ENCODE assay signal across 20 cellular contexts in genomic region chr7:132387596-132387995, GRCh38.
DNase-seq lines count a peak whose midpoint lies in the region; ATAC-seq and TF ChIP-seq lines count a peak whose summit lies in the region.
"Had no signal": no experiment of that assay in that cellular context is flagged by ENCODE, and none has a peak within 500 bp of the region (broad histone marks: within the 10 kb centered on the region; RNA-seq: fewer than 3 reads in every experiment).

No MANE protein-coding gene starts in this region.

- TF ChIP-seq CTCF in nephron (IDR thresholded peaks at IDR 0.05; ENCODE audit: unreplicated experiment in 3 of 3) = no peak
- no peak for TF ChIP-seq CTCF in spleen (IDR thresholded peaks at IDR 0.05 in 8 of 11, conservative IDR thresholded peaks at IDR 0.05 in 3 of 11)

- H3K4me3 Mint-ChIP-seq in nephron = no peak overlapping the region
- H3K4me3 Mint-ChIP-seq: B cell; CD4-positive, alpha-beta T cell; GM23338 had no signal

- H3K4me1 ChIP-seq in spleen = peaks cover 0 to 9% (median 0%) of the 10 kb centered on the region in 6 donors

- peaks cover 40% of the 10 kb centered on the region for H3K27me3 Mint-ChIP-seq in nephron (ENCODE audit: low read depth)

- DNase-seq in NCI-H510A treated with DMSO at 0.1 percent for 48 hours (lab: John Stamatoyannopoulos, UW) (peak; percentile 14), NCI-H510A (lab: John Stamatoyannopoulos, UW) (no peak), spleen (peak; percentile 47), C1 segment of cervical spinal cord (lab: John Stamatoyannopoulos, UW) (no peak), DMS153 (lab: John Stamatoyannopoulos, UW) (no peak)
- DNase-seq: 8988T; Caco-2; CD4-positive, alpha-beta T cell; DND-41; EL; HCEC 1CT; IMR-90 had no signal

- peaks cover 0 to 4% (median 0%) of the 10 kb centered on the region in 8 donors for H3K9me3 ChIP-seq in spleen
- H3K9me3 ChIP-seq: Caco-2 had no signal

- no peak overlapping the region for H3K27ac ChIP-seq in spleen
- H3K27ac ChIP-seq: C4-2B had no signal

- no peak overlapping the region for H3K4me3 ChIP-seq in spleen
- H3K4me3 ChIP-seq: GM12878, GM23338, K562 had no signal

- H3K36me3 Mint-ChIP-seq in nephron (ENCODE audit: low read depth) = no peaks in the 10 kb centered on the region

- H3K9me3 Mint-ChIP-seq in nephron = no peaks in the 10 kb centered on the region
- H3K9me3 Mint-ChIP-seq: CD4-positive, alpha-beta T cell; GM23338 had no signal

- no peaks in the 10 kb centered on the region for H3K36me3 ChIP-seq in spleen

- ATAC-seq in SK-N-SH treated with all-trans-retinoic acid at 6 μM for 48 hours (no peak; the same call in 2 of the 3 replicates), GM18868 (IDR thresholded peaks at IDR 0.05; ENCODE audit: unreplicated experiment) (no peak)
- ATAC-seq: GM12878, GM23338, K562 had no signal

- intact Hi-C loops in spleen (cut with DNase I; ENCODE audit: low total_unique reads) = no loop called here

- peaks cover 0 to 7% (median 0%) of the 10 kb centered on the region in 7 donors for H3K27me3 ChIP-seq in spleen (replicated peaks in 1 of 7)

- H3K27ac Mint-ChIP-seq in nephron = peak overlapping the region; percentile 27 to 77 (median 68)
- H3K27ac Mint-ChIP-seq: B cell; CD4-positive, alpha-beta T cell; GM23338 had no signal

- 80 to 87% (median 85%) methylated on average over 6 of the region's 6 CpGs for WGBS in spleen, 5 donors

- TF ChIP-seq POLR2A in spleen (IDR thresholded peaks at IDR 0.05) = no peak

- H3K4me1 Mint-ChIP-seq in nephron = peaks cover 52% of the 10 kb centered on the region
- H3K4me1 Mint-ChIP-seq: B cell, GM23338 had no signal

TF ChIP-seq in SK-N-SH treated with all-trans-retinoic acid at 6 μM for 48 hours, 23 proteins besides CTCF, POLR2A, EP300 and RAD21:
- no peak for TF ChIP-seq ESRRG (CRISPR knock-in tag; IDR thresholded peaks at IDR 0.05)
- no peak for TF ChIP-seq TOX (CRISPR knock-in tag; IDR thresholded peaks at IDR 0.05; ENCODE audit: borderline replicate concordance)
- no peak for TF ChIP-seq CREB5 (CRISPR knock-in tag; IDR thresholded peaks at IDR 0.05; ENCODE audit: low read depth)
- no peak for TF ChIP-seq ZC3H10 (CRISPR knock-in tag; IDR thresholded peaks at IDR 0.05)
- TF ChIP-seq ZNF565 (CRISPR knock-in tag; conservative IDR thresholded peaks at IDR 0.05; ENCODE audit: low read depth) = no peak
- TF ChIP-seq ZNF8 (CRISPR knock-in tag; IDR thresholded peaks at IDR 0.05) = no peak
- peak; percentile 83 for TF ChIP-seq TSHZ2 (CRISPR knock-in tag; IDR thresholded peaks at IDR 0.05)
- TF ChIP-seq ZNF70 (CRISPR knock-in tag; IDR thresholded peaks at IDR 0.05) = peak; percentile 97
- no peak for TF ChIP-seq RARB (CRISPR knock-in tag; IDR thresholded peaks at IDR 0.05)
- no peak for TF ChIP-seq GLIS3 (CRISPR knock-in tag; IDR thresholded peaks at IDR 0.05)
- TF ChIP-seq TCF4 (CRISPR knock-in tag; IDR thresholded peaks at IDR 0.05; ENCODE audit: borderline replicate concordance) = peak; percentile 70; the same call in 1 of the 2 replicates
- no peak for TF ChIP-seq OSR1 (CRISPR knock-in tag; IDR thresholded peaks at IDR 0.05)
- TF ChIP-seq ZFP30 (CRISPR knock-in tag; IDR thresholded peaks at IDR 0.05) = no peak
- TF ChIP-seq BACH2 (CRISPR knock-in tag; IDR thresholded peaks at IDR 0.05; ENCODE audit: borderline replicate concordance) = no peak
- TF ChIP-seq CSRNP3 (CRISPR knock-in tag; IDR thresholded peaks at IDR 0.05) = no peak
- no peak for TF ChIP-seq SNAI2 (CRISPR knock-in tag; IDR thresholded peaks at IDR 0.05)
- no peak for TF ChIP-seq CSDC2 (CRISPR knock-in tag; IDR thresholded peaks at IDR 0.05)
- peak; percentile 51; the same call in 1 of the 2 replicates for TF ChIP-seq ZFP3 (CRISPR knock-in tag; IDR thresholded peaks at IDR 0.05)
- no peak for TF ChIP-seq ARNTL (CRISPR knock-in tag; IDR thresholded peaks at IDR 0.05; ENCODE audit: borderline replicate concordance, low read depth)
- no peak; the same call in 1 of the 2 replicates for TF ChIP-seq ISL1 (CRISPR knock-in tag; IDR thresholded peaks at IDR 0.05)
- no peak for TF ChIP-seq POU6F1 (CRISPR knock-in tag; IDR thresholded peaks at IDR 0.05; ENCODE audit: borderline replicate concordance, low read depth)
- TF ChIP-seq PATZ1 (CRISPR knock-in tag; IDR thresholded peaks at IDR 0.05; ENCODE audit: borderline replicate concordance) = no peak
- no peak for TF ChIP-seq PPARA (CRISPR knock-in tag; IDR thresholded peaks at IDR 0.05; ENCODE audit: borderline replicate concordance)

Comparison
In these comparisons a context has a peak if more than half of its experiments do, and no peak if none do; other contexts are left out.
1. DNase-seq: peak in NCI-H510A treated with DMSO at 0.1 percent for 48 hours (single experiment) and spleen (single experiment); none in NCI-H510A (single experiment), C1 segment of cervical spinal cord (0 of 14) and DMS153 (single experiment).